In the genomic region with DNA sequence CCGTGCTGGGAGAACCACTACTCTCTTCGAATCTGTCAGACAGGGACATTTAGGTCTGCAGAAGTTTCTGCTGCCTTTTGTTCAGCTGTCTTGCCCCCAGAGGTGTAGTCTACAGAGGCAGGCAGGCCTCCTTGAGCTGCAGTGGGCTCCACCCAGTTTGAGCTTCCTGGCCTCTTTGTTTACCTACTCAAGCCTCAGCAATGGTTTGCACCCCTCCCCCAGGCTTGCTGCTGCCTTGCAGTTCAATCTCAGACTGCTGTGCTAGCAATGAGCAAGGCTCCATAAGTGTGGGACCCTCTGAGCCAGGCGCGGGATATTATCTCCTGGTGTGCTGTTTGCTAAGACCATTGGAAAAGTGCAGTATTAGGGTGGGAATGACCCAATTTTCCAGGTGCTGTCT, we compare ENCODE assay signal across 1 cellular context.
TF ChIP-seq lines count a peak whose summit lies in the region.

No MANE protein-coding gene starts in this region.

TF ChIP-seq in WTC11, 78 proteins besides CTCF, POLR2A, EP300 and RAD21:
- 0 out of 2 replicates have a peak, but pooled peaks have one; percentile 19 for TF ChIP-seq NR2C2 (CRISPR knock-in tag; IDR thresholded peaks at IDR 0.05)
